9 cellular contexts compared by ENCODE assay signal in the genomic region with DNA sequence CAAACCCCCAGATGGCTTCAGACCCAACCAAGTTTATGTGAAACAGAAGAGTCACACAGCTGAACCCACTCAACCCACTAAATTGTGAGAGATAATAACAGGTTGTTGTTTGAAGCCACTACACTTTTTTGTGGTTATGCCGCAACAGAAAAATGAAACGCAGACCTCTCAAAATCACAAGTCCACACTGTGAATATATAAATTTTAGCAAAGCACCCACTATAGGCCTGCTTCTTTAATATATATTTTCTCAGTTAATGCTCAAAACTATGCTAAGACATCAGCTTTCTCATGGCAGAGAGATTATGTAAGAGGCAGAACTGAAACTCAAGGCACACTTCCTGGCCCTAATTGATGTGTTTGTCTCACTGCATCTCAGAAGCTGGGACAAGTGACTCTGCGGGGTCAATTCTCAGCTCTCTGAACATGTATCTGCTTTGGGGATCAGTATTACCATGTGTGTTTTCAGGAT. TPM values are rescaled to one million over a fixed set of nuclear protein-coding genes. Genes with fewer than 3 reads are reported as not detected.
DNase-seq lines count a peak whose midpoint lies in the region; ATAC-seq and TF ChIP-seq lines count a peak whose summit lies in the region.
"Had no signal": no experiment of that assay in that cellular context is flagged by ENCODE, and none has a peak within 500 bp of the region (broad histone marks: within the 10 kb centered on the region; RNA-seq: fewer than 3 reads in every experiment).

No MANE protein-coding gene starts in this region.

- no peak overlapping the region for H3K27ac Mint-ChIP-seq in activated naive CD4-positive, alpha-beta T cell treated with anti-CD3 and anti-CD28 coated beads for 36 hours

- intact Hi-C loops in activated naive CD4-positive, alpha-beta T cell treated with anti-CD3 and anti-CD28 coated beads for 36 hours (cut with micrococcal nuclease), result loop anchor here (1.0 kb wide), 1 partner anchor 11 kb away; no protein-coding TSS in a partner anchor

- TF ChIP-seq CTCF in suprapubic skin (IDR thresholded peaks at IDR 0.05), result no peak

- H3K9me3 ChIP-seq in suprapubic skin, result no peaks in the 10 kb centered on the region
- H3K9me3 ChIP-seq: pancreas had no signal

- H3K4me3 Mint-ChIP-seq in activated naive CD4-positive, alpha-beta T cell treated with anti-CD3 and anti-CD28 coated beads for 36 hours, result no peak overlapping the region

- peak; percentile 32 for DNase-seq in activated naive CD4-positive, alpha-beta T cell treated with anti-CD3 and anti-CD28 coated beads for 36 hours
- no peak for DNase-seq in activated naive CD4-positive, alpha-beta T cell treated with anti-CD3 and anti-CD28 coated beads, Interleukin-2, amount 50 U/mL, for 16 hours
- DNase-seq in RPMI8226, result peak; percentile 59
- no peak for DNase-seq in NK-92 (lab: John Stamatoyannopoulos, UW; ENCODE audit: unreplicated experiment)
- no peak for DNase-seq in iPS-NIHi11 (ENCODE audit: low spot score)
- no peak for DNase-seq in suprapubic skin (ENCODE audit: low spot score in 2 of 2)
- DNase-seq: pancreas had no signal

- H3K4me1 ChIP-seq in suprapubic skin, result peaks cover 42% of the 10 kb centered on the region

- no peak for TF ChIP-seq EP300 in suprapubic skin (IDR thresholded peaks at IDR 0.05)

- no peaks in the 10 kb centered on the region for H3K27me3 ChIP-seq in suprapubic skin
- H3K27me3 ChIP-seq: pancreas had no signal

- H3K27ac ChIP-seq in temporal lobe (ENCODE audit: low read depth, low read length), result peak overlapping the region; percentile 12
- no peak overlapping the region for H3K27ac ChIP-seq in suprapubic skin
- H3K27ac ChIP-seq: pancreas had no signal

- no peak for TF ChIP-seq POLR2A in suprapubic skin (IDR thresholded peaks at IDR 0.05)

- no peaks in the 10 kb centered on the region for H3K27me3 Mint-ChIP-seq in activated naive CD4-positive, alpha-beta T cell treated with anti-CD3 and anti-CD28 coated beads for 36 hours (ENCODE audit: low read depth)

- H3K36me3 Mint-ChIP-seq in activated naive CD4-positive, alpha-beta T cell treated with anti-CD3 and anti-CD28 coated beads for 36 hours (ENCODE audit: low read depth), result no peaks in the 10 kb centered on the region

- H3K4me1 Mint-ChIP-seq in activated naive CD4-positive, alpha-beta T cell treated with anti-CD3 and anti-CD28 coated beads for 36 hours (ENCODE audit: low read depth), result peaks cover 67% of the 10 kb centered on the region

- ATAC-seq in HG02938 (IDR thresholded peaks at IDR 0.05; ENCODE audit: unreplicated experiment), result peak; percentile 40
- ATAC-seq: pancreas had no signal

- CTCF ChIA-PET in activated naive CD4-positive, alpha-beta T cell treated with anti-CD3 and anti-CD28 coated beads for 36 hours (lab: Charles Lee), result interaction anchor here (1.0 to 5.8 kb wide), 5 partner anchors 8 to 121 kb away, joined by 3 to 54 read pairs (median 4); partner anchors contain the start of gene MAP3K5

- H3K4me3 ChIP-seq in suprapubic skin, result no peak overlapping the region
- H3K4me3 ChIP-seq: pancreas had no signal

- no peaks in the 10 kb centered on the region for H3K36me3 ChIP-seq in suprapubic skin
- H3K36me3 ChIP-seq: pancreas had no signal

- 87% methylated on average over 3 of the region's 3 CpGs for WGBS in suprapubic skin

- no peaks in the 10 kb centered on the region for H3K9me3 Mint-ChIP-seq in activated naive CD4-positive, alpha-beta T cell treated with anti-CD3 and anti-CD28 coated beads for 36 hours

RNA-seq across cellular contexts. Expression of gene MAP3K5, which starts 27.7 kb away (rescaled TPM):
- 1 to 10 TPM; 9.4 to 9.7 TPM for total RNA-seq in activated naive CD4-positive, alpha-beta T cell treated with anti-CD3 and anti-CD28 coated beads for 36 hours
- total RNA-seq in temporal lobe, result 12.0 TPM
- total RNA-seq in suprapubic skin, result 10 to 100 TPM; 19.4 to 36.1 (median 21.1) TPM

RNA-seq across cellular contexts. Expression of gene PEX7, which starts 57.8 kb away (rescaled TPM):
- 1 to 10 TPM; 6.0 to 6.4 TPM for total RNA-seq in activated naive CD4-positive, alpha-beta T cell treated with anti-CD3 and anti-CD28 coated beads for 36 hours
- total RNA-seq in temporal lobe, result 6.6 TPM
- 10 to 100 TPM in 2 of 4 donors, 1 to 10 TPM in 2; 4.3 to 21.2 (median 12.4) TPM for total RNA-seq in suprapubic skin

Comparison
In these comparisons a context has a peak if more than half of its experiments do, and no peak if none do; other contexts are left out.
1. DNase-seq: peak in activated naive CD4-positive, alpha-beta T cell treated with anti-CD3 and anti-CD28 coated beads for 36 hours (single experiment) and RPMI8226 (single experiment); none in activated naive CD4-positive, alpha-beta T cell treated with anti-CD3 and anti-CD28 coated beads, Interleukin-2, amount 50 U/mL, for 16 hours (single experiment), NK-92 (single experiment), iPS-NIHi11 (single experiment) and suprapubic skin (0 of 2).